ENCODE assay signal across 16 cellular contexts in the genomic region with DNA sequence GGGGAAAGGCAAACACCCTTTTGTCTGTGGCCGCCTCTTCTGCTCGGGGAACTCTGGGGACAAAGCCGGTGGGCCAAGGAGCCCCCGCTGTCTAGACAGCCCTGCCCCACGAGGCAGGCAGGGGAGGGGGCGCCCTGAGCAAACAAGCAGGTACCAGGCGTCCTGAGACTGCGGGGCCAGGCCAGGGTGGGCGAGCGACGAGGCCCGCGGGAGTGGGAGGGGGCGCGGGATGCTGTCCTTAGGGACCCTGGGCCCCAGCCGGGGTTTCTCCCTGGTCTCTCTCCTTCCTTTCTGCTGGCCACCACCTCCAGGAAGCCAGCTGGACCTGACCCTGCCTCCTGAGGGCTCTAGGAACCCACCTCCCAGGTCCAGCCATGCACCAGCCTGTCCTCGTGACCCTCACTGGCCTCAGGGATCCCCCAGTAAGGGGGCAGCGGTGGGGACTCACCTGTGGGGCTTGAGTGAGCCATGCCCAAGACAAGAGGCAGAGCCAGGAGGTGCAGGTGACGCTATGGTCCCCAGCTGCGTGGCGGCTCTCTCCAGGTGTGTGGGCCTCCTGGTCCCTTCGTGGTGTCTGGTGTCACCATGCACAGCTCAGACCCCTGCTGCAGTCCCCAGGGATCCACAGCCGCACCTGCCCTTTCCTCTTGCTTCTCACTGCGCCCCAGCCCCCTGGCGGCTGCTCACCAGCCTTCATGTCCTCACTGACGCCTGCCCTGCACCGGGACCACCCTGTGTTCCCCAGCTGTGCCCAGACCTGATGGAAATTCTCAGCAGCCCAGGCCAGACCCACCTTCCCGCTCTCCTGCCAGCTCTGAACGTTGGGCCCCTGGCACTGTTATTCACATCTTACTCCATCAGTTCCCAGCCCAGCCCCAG.
DNase-seq lines count a peak whose midpoint lies in the region; ATAC-seq and TF ChIP-seq lines count a peak whose summit lies in the region.
"Had no signal": no experiment of that assay in that cellular context is flagged by ENCODE, and none has a peak within 500 bp of the region (broad histone marks: within the 10 kb centered on the region; RNA-seq: fewer than 3 reads in every experiment).

No MANE protein-coding gene starts in this region.

- no peak overlapping the region for H3K27ac ChIP-seq in coronary artery
- H3K27ac ChIP-seq: gastrocnemius medialis, lower lobe of right lung had no signal

- TF ChIP-seq CTCF in coronary artery (IDR thresholded peaks at IDR 0.05) = no peak

- peak; percentile 4 for DNase-seq in activated CD4-positive, alpha-beta T cell treated with anti-CD3 and anti-CD28 coated beads for 1 hour
- DNase-seq in activated CD4-positive, alpha-beta T cell treated with anti-CD3 and anti-CD28 coated beads, Interleukin-2, amount 50 U/mL, for 4 hours = no peak
- DNase-seq in NCI-H2107 (lab: John Stamatoyannopoulos, UW) = peak; percentile 67
- DNase-seq in coronary artery (ENCODE audit: low spot score) = peak; percentile 67
- DNase-seq in stimulated activated CD8-positive, alpha-beta memory T cell treated with anti-CD3 and anti-CD28 coated beads, Interleukin-4, amount 100 ng/mL, for 48 hours = peak; percentile 9
- DNase-seq in NCI-H1048 (lab: John Stamatoyannopoulos, UW) = no peak
- no peak for DNase-seq in EL
- DNase-seq: activated CD8-positive, alpha-beta T cell treated with anti-CD3 and anti-CD28 coated beads, Interleukin-2, amount 10 ng/mL, durations not matched to agents 7 days and 5 days; activated effector memory CD4-positive, alpha-beta T cell treated with Interleukin-2 at 50 U/mL for 16 hours; amniotic stem cell; gastrocnemius medialis; HCEC 1CT; lower lobe of right lung; naive thymus-derived CD4-positive, alpha-beta T cell; NCI-H2081 had no signal

- H3K4me3 ChIP-seq in coronary artery = no peak overlapping the region
- H3K4me3 ChIP-seq: gastrocnemius medialis, lower lobe of right lung had no signal

- ATAC-seq in HG03175 (IDR thresholded peaks at IDR 0.05; ENCODE audit: unreplicated experiment) = no peak
- ATAC-seq: activated CD8-positive, alpha-beta T cell treated with anti-CD3 and anti-CD28 coated beads, Interleukin-2, amount 10 ng/mL, durations not matched to agents 7 days and 5 days; gastrocnemius medialis; lower lobe of right lung; naive thymus-derived CD4-positive, alpha-beta T cell had no signal

Comparison
In these comparisons a context has a peak if more than half of its experiments do, and no peak if none do; other contexts are left out.
1. DNase-seq: peak in activated CD4-positive, alpha-beta T cell treated with anti-CD3 and anti-CD28 coated beads for 1 hour (single experiment), NCI-H2107 (single experiment), coronary artery (single experiment) and stimulated activated CD8-positive, alpha-beta memory T cell treated with anti-CD3 and anti-CD28 coated beads, Interleukin-4, amount 100 ng/mL, for 48 hours (single experiment); none in activated CD4-positive, alpha-beta T cell treated with anti-CD3 and anti-CD28 coated beads, Interleukin-2, amount 50 U/mL, for 4 hours (0 of 2), NCI-H1048 (single experiment) and EL (single experiment).